8 cellular contexts compared by ENCODE assay signal in genomic region chr16:48788475-48788874, GRCh38.
"Had no signal": no experiment of that assay in that cellular context is flagged by ENCODE, and none has a peak within 500 bp of the region (broad histone marks: within the 10 kb centered on the region; RNA-seq: fewer than 3 reads in every experiment).

No MANE protein-coding gene starts in this region.

- H3K36me3 Mint-ChIP-seq: IgD-negative memory B cell had no signal

- H3K27ac ChIP-seq: HL-60 had no signal

- ATAC-seq: HepG2, K562 had no signal

- H3K4me3 Mint-ChIP-seq: IgD-negative memory B cell had no signal

- FAIRE-seq: HepG2, HTR-8/SVneo, K562 had no signal

- H3K27me3 Mint-ChIP-seq: IgD-negative memory B cell had no signal

- H3K4me3 ChIP-seq: K562 had no signal

- DNase-seq: IMR-90, KBM-7, KG1 had no signal

- H3K4me1 Mint-ChIP-seq: IgD-negative memory B cell had no signal

- H3K27ac Mint-ChIP-seq: IgD-negative memory B cell had no signal
